Comparison of ENCODE assay signal across 17 cellular contexts in the genomic region with DNA sequence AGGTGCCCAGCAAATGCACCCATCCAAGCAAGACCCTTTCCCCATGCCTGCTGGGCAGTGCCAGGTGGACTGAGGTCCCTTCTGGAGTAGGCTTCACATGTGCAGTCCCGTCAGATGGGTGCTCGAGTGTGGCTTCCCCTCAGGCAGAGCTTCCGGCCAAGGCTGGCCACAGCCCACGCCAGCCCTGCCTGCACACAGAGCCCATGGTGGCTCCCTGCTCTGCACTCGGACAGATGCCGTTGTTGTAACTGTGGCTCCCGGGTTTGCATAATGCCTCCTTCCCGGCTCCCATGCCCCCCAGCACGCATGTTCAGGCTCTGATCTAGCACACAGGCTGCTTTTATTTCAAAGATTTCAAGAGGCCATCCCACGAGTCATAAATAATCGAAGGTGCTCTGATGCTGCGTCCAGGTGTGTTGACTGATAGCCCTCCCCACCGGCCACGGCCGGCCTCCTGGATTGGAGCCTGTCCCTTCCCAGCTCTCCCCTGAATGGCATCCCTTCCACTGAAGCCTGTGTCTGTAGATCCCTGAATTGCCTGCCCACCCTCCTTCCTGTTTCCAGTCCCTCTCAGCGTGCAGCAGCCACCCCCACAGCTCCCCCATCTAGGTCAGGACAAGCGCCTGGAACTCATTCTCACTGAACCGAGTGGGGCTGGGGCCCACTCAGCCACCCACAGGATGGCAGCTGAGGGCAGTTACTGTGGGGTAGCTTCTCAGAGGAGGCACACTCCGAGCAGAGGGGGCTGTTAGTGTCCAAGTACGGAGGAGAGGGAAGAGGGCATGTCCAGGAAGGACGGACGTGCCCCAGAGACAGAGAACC.
DNase-seq lines count a peak whose midpoint lies in the region; ATAC-seq, FAIRE-seq and TF ChIP-seq lines count a peak whose summit lies in the region.
"Had no signal": no experiment of that assay in that cellular context is flagged by ENCODE, and none has a peak within 500 bp of the region (broad histone marks: within the 10 kb centered on the region; RNA-seq: fewer than 3 reads in every experiment).

No MANE protein-coding gene starts in this region.

- 0 out of 3 replicates have a peak, but pooled peaks have one; percentile 6 for ATAC-seq in K562
- ATAC-seq in GM18861 (IDR thresholded peaks at IDR 0.05; ENCODE audit: unreplicated experiment): no peak
- ATAC-seq: CD8-positive, alpha-beta T cell had no signal

- intact Hi-C loops in A673 (cut with micrococcal nuclease; ENCODE audit: unreplicated experiment) (no loop called here), K562 (cut with micrococcal nuclease) (no loop called here), ascending aorta (cut with DNase I) (no loop called here)

- DNase-seq in A673 (ENCODE audit: low spot score) (no peak), K562 (ENCODE audit: extremely low read depth in 1 of 4, low spot score in 3 of 4) (peak; percentile 52 to 78 (median 73)), neuronal stem cell (ENCODE audit: low spot score) (no peak), RPMI8226 (no peak), ascending aorta (ENCODE audit: low spot score in 2 of 2) (no peak)
- DNase-seq in activated CD8-positive, alpha-beta memory T cell treated with anti-CD3 and anti-CD28 coated beads for 24 hours: no peak
- DNase-seq: 8988T; Caco-2; CD8-positive, alpha-beta T cell; H9 had no signal

- peak overlapping the region; percentile 21 for H3K18ac ChIP-seq in neuronal stem cell (ENCODE audit: low read length)

- in situ Hi-C loops in K562 (cut with MboI): no loop called here

- H3K9me3 ChIP-seq in A673 (ENCODE audit: low read depth, low read length, poor library complexity, severe bottlenecking) (no peaks in the 10 kb centered on the region), HEK293 (ENCODE audit: control insufficient read depth, insufficient read depth, low read depth, low read length) (no peaks in the 10 kb centered on the region), K562 (replicated peaks; ENCODE audit: control insufficient read depth, insufficient read depth, low read depth, low read length) (no peaks in the 10 kb centered on the region), neuronal stem cell (replicated peaks in 1 of 2; ENCODE audit: control insufficient read depth in 2 of 2, insufficient read depth in 1 of 2, low read depth in 1 of 2, low read length in 2 of 2) (no peaks in the 10 kb centered on the region), ascending aorta (no peaks in the 10 kb centered on the region)
- H3K9me3 ChIP-seq: BLaER1 treated with 17β-estradiol and CSF1 and Interleukin-3, amounts not matched to agents 10 nM and 100 nM; Caco-2 had no signal

- H3K9me1 ChIP-seq in K562 (ENCODE audit: control insufficient read depth, insufficient read depth, low read length): no peaks in the 10 kb centered on the region

- no peak overlapping the region for H2BK5ac ChIP-seq in neuronal stem cell (ENCODE audit: low read length)

- no peak for TF ChIP-seq POLR2A in K562 (conservative IDR thresholded peaks at IDR 0.05)

- H3K79me2 ChIP-seq in K562 (ENCODE audit: control insufficient read depth, insufficient read depth, low read length): no peaks in the 10 kb centered on the region

- H3K14ac ChIP-seq in neuronal stem cell (ENCODE audit: low read length): peak overlapping the region; percentile 12

- H3K27me3 ChIP-seq in A673 (replicated peaks; ENCODE audit: insufficient read depth, low read depth, low read length, poor library complexity) (no peaks in the 10 kb centered on the region), K562 (ENCODE audit: control insufficient read depth in 2 of 2, insufficient read depth in 2 of 2, low read length in 2 of 2) (no peaks in the 10 kb centered on the region), neuronal stem cell (ENCODE audit: control insufficient read depth in 3 of 3, insufficient read depth in 3 of 3, low read depth in 1 of 3, low read length in 3 of 3) (peaks cover 0 to 72% (median 3%) of the 10 kb centered on the region in 3 experiments), ascending aorta (no peaks in the 10 kb centered on the region)
- H3K27me3 ChIP-seq: BLaER1 treated with 17β-estradiol and CSF1 and Interleukin-3, amounts not matched to agents 10 nM and 100 nM had no signal

- H3K36me3 ChIP-seq in A673 (ENCODE audit: insufficient read depth, low read length, poor library complexity, severe bottlenecking) (no peaks in the 10 kb centered on the region), HEK293 (ENCODE audit: control insufficient read depth in 2 of 2, insufficient read depth in 1 of 2, low read length in 2 of 2) (no peaks in the 10 kb centered on the region), K562 (ENCODE audit: control insufficient read depth, insufficient read depth, low read length) (no peaks in the 10 kb centered on the region), neuronal stem cell (replicated peaks in 1 of 2; ENCODE audit: control insufficient read depth in 2 of 2, insufficient read depth in 2 of 2, low read length in 2 of 2) (no peaks in the 10 kb centered on the region), ascending aorta (no peaks in the 10 kb centered on the region)
- H3K36me3 ChIP-seq: BLaER1 treated with 17β-estradiol and CSF1 and Interleukin-3, amounts not matched to agents 10 nM and 100 nM had no signal

- no peak overlapping the region for H3K23ac ChIP-seq in neuronal stem cell (ENCODE audit: low read depth, low read length, poor library complexity)

- TF ChIP-seq CTCF in A673 (conservative IDR thresholded peaks at IDR 0.05; ENCODE audit: low read depth, low read length): no peak
- no peak for TF ChIP-seq CTCF in HEK293 (tag by site-specific recombination; IDR thresholded peaks at IDR 0.05)
- no peak for TF ChIP-seq CTCF in K562 (IDR thresholded peaks at IDR 0.05 in 2 of 3, conservative IDR thresholded peaks at IDR 0.05 in 1 of 3; ENCODE audit: insufficient read depth in 2 of 3, low read depth in 1 of 3, low read length in 3 of 3)
- TF ChIP-seq CTCF in ascending aorta (IDR thresholded peaks at IDR 0.05): no peak

- H3K4ac ChIP-seq in neuronal stem cell (ENCODE audit: low read length): no peak overlapping the region

- H3K27ac ChIP-seq in A673 (ENCODE audit: low read depth, low read length, poor library complexity, severe bottlenecking) (peak overlapping the region; percentile 99), HEK293 (ENCODE audit: extremely low read depth, low read depth, low read length) (no peak overlapping the region), K562 (ENCODE audit: extremely low read depth, low read depth, low read length) (no peak overlapping the region; the same call in 2 of the 3 replicates), neuronal stem cell (replicated peaks; ENCODE audit: low read length) (no peak overlapping the region), ascending aorta (no peak overlapping the region)
- H3K27ac ChIP-seq: BLaER1 treated with 17β-estradiol and CSF1 and Interleukin-3, amounts not matched to agents 10 nM and 100 nM had no signal

- CTCF ChIA-PET in A673 (lab: Charles Lee): interaction anchor here (1.4 kb wide), 1 partner anchor 100 kb away, joined by 4 read pairs; a partner anchor contains a TSS
- CTCF ChIA-PET in HEK293 (lab: Yijun Ruan, JAX): interaction anchor here (1.2 kb wide), 1 partner anchor 75 kb away, joined by 3 read pairs; no protein-coding TSS in a partner anchor
- CTCF ChIA-PET in K562 (lab: Yijun Ruan, JAX; ENCODE audit: low intra/inter-chr PET ratio): no interaction called here

- H2AK5ac ChIP-seq in neuronal stem cell (ENCODE audit: low read depth, low read length): no peak overlapping the region

- 19% methylated on average over 18 of the region's 22 CpGs for WGBS in K562 (ENCODE audit: insufficient coverage, low coverage, missing lambda C conversion rate)
- no CpG with 5 or more reads among the region's 22 CpGs for WGBS in neuronal stem cell (ENCODE audit: extremely low coverage in 2 of 2, insufficient read length in 2 of 2, insufficient replicate concordance in 1 of 2), 2 donors

- peaks cover 43% of the 10 kb centered on the region for H3K4me1 ChIP-seq in A673 (ENCODE audit: insufficient read depth, low read length, poor library complexity, severe bottlenecking)
- no peaks in the 10 kb centered on the region for H3K4me1 ChIP-seq in HEK293 (ENCODE audit: control insufficient read depth, insufficient read depth, low read length)
- H3K4me1 ChIP-seq in K562 (replicated peaks in 1 of 2; ENCODE audit: control insufficient read depth in 2 of 2, insufficient read depth in 2 of 2, low read length in 2 of 2): peaks cover 44 to 81% of the 10 kb centered on the region in 2 experiments; a peak in 4 of 5 replicates
- peaks cover 0 to 6% of the 10 kb centered on the region in 2 donors for H3K4me1 ChIP-seq in neuronal stem cell (ENCODE audit: control insufficient read depth in 2 of 2, insufficient read depth in 1 of 2, low read depth in 1 of 2, low read length in 2 of 2)
- no peaks in the 10 kb centered on the region for H3K4me1 ChIP-seq in ascending aorta
- H3K4me1 ChIP-seq: Caco-2 had no signal

- H3K9ac ChIP-seq in K562 (ENCODE audit: insufficient read depth in 1 of 2, low read depth in 2 of 2, low read length in 2 of 2) (peak overlapping the region; percentile 14 to 83; a peak in 2 of 4 replicates), neuronal stem cell (ENCODE audit: low read depth, low read length, poor library complexity) (no peak overlapping the region)
- H3K9ac ChIP-seq: BLaER1 treated with 17β-estradiol and CSF1 and Interleukin-3, amounts not matched to agents 10 nM and 100 nM had no signal

- H2AFZ ChIP-seq in K562 (ENCODE audit: low read depth, low read length): peak overlapping the region; percentile 35
- no peak overlapping the region for H2AFZ ChIP-seq in neuronal stem cell (ENCODE audit: low read length)
- H2AFZ ChIP-seq: GM23338 had no signal

- no peaks in the 10 kb centered on the region for H4K20me1 ChIP-seq in K562 (replicated peaks; ENCODE audit: control insufficient read depth, insufficient read depth, low read length)

- BruUV-seq in A673 (replicated peaks; lab: Mats Ljungman, UMichigan) (no TSS peak), K562 (replicated peaks; lab: Mats Ljungman, UMichigan) (no TSS peak)

- no peak overlapping the region for H2BK12ac ChIP-seq in neuronal stem cell (ENCODE audit: low read length)

- H3K4me2 ChIP-seq in K562 (ENCODE audit: insufficient read depth, low read length) (peak overlapping the region; percentile 21; the same call in 1 of the 2 replicates), neuronal stem cell (ENCODE audit: insufficient read depth, low read length, poor library complexity, severe bottlenecking) (no peak overlapping the region)
- H3K4me2 ChIP-seq: BLaER1 treated with 17β-estradiol and CSF1 and Interleukin-3, amounts not matched to agents 10 nM and 100 nM; GM23338 had no signal

- H3K79me1 ChIP-seq in neuronal stem cell (ENCODE audit: low read depth, low read length): no peaks in the 10 kb centered on the region

- POLR2A ChIA-PET in A673 (lab: Charles Lee; ENCODE audit: low non-redundant PET): no interaction called here
- POLR2A ChIA-PET in HEK293 (lab: Yijun Ruan, JAX): no interaction called here
- POLR2A ChIA-PET in K562 (lab: Yijun Ruan, JAX): interaction anchor here (1.0 to 1.8 kb wide), 3 partner anchors 10 to 15 kb away, joined by 3 to 5 read pairs (median 3); no protein-coding TSS in a partner anchor

- no peak overlapping the region for H2BK120ac ChIP-seq in neuronal stem cell (ENCODE audit: low read depth, low read length)

- no peak overlapping the region for H2BK15ac ChIP-seq in neuronal stem cell (ENCODE audit: low read length)

- no peak overlapping the region for H4K8ac ChIP-seq in neuronal stem cell (ENCODE audit: low read depth, low read length)

- TF ChIP-seq EP300 in K562 (IDR thresholded peaks at IDR 0.05; ENCODE audit: low read length): no peak

- no peak overlapping the region for H4K91ac ChIP-seq in neuronal stem cell (ENCODE audit: low read depth, low read length, poor library complexity)

- no peak overlapping the region for H3K4me3 ChIP-seq in A673 (ENCODE audit: low read depth, low read length, poor library complexity, severe bottlenecking)
- H3K4me3 ChIP-seq in HEK293 (ENCODE audit: low read depth, low read length): no peak overlapping the region
- no peak overlapping the region for H3K4me3 ChIP-seq in K562
- H3K4me3 ChIP-seq in neuronal stem cell (ENCODE audit: low read length in 2 of 2): no peak overlapping the region
- no peak overlapping the region for H3K4me3 ChIP-seq in ascending aorta
- H3K4me3 ChIP-seq: BLaER1 treated with 17β-estradiol and CSF1 and Interleukin-3, amounts not matched to agents 10 nM and 100 nM; GM23338 had no signal

- no peak for TF ChIP-seq RAD21 in K562 (CRISPR knock-in tag; conservative IDR thresholded peaks at IDR 0.05 in 1 of 2, IDR thresholded peaks at IDR 0.05 in 1 of 2)

- FAIRE-seq in K562 (lab: Jason Lieb, UNC): peak; percentile 54
- FAIRE-seq: D721Med, G401.6, GM12891 had no signal

Comparison
In these comparisons a context has a peak if more than half of its experiments do, and no peak if none do; other contexts are left out.
1. DNase-seq: peak in K562 (4 of 4); none in A673 (single experiment), neuronal stem cell (single experiment), RPMI8226 (single experiment), ascending aorta (0 of 2) and activated CD8-positive, alpha-beta memory T cell treated with anti-CD3 and anti-CD28 coated beads for 24 hours (single experiment).